9 cellular contexts compared by ENCODE assay signal in genomic region chr11:77101043-77101537, GRCh38. TPM values are rescaled to one million over a fixed set of nuclear protein-coding genes. Genes with fewer than 3 reads are reported as not detected.
DNase-seq lines count a peak whose midpoint lies in the region; FAIRE-seq and TF ChIP-seq lines count a peak whose summit lies in the region.
"Had no signal": no experiment of that assay in that cellular context is flagged by ENCODE, and none has a peak within 500 bp of the region (broad histone marks: within the 10 kb centered on the region; RNA-seq: fewer than 3 reads in every experiment).

No MANE protein-coding gene starts in this region.

- no peak overlapping the region for H3K9ac ChIP-seq in colonic mucosa (ENCODE audit: low read depth in 2 of 2, low read length in 2 of 2)

- H3K27ac ChIP-seq in colonic mucosa (no peak overlapping the region), small intestine (ENCODE audit: low read depth in 1 of 2, low read length in 1 of 2) (no peak overlapping the region)
- H3K27ac ChIP-seq: C4-2B had no signal

- peak; percentile 65 for DNase-seq in SIG-M5 treated with dmso at 0.1 percent for 504 hours (lab: John Stamatoyannopoulos, UW; ENCODE audit: unreplicated experiment)
- DNase-seq in SIG-M5 (lab: John Stamatoyannopoulos, UW): no peak
- DNase-seq in NCI-H69 (lab: John Stamatoyannopoulos, UW): peak; percentile 63
- no peak for DNase-seq in colonic mucosa
- DNase-seq in small intestine: peak; percentile 20
- no peak for DNase-seq in NCI-H2081 treated with DMSO at 0.1 percent for 48 hours (lab: John Stamatoyannopoulos, UW)
- no peak for DNase-seq in central memory CD4-positive, alpha-beta T cell
- DNase-seq in activated gamma-delta T cell (lab: John Stamatoyannopoulos, UW): no peak

- H3K36me3 ChIP-seq in colonic mucosa: no peaks in the 10 kb centered on the region
- H3K36me3 ChIP-seq in small intestine (ENCODE audit: control insufficient read depth in 2 of 2, insufficient read depth in 2 of 2, low read length in 2 of 2): peaks cover 6% of the 10 kb centered on the region in 2 donors

- intact Hi-C loops in colonic mucosa (cut with DNase I): no loop called here

- peaks cover 12% of the 10 kb centered on the region for H3K4me1 ChIP-seq in colonic mucosa
- H3K4me1 ChIP-seq in small intestine (ENCODE audit: control insufficient read depth in 2 of 2, insufficient read depth in 1 of 2, low read depth in 1 of 2, low read length in 1 of 2): peaks cover 2% of the 10 kb centered on the region in 2 donors

- no peak for FAIRE-seq in small intestine (lab: Jason Lieb, UNC)

- H3K4me3 ChIP-seq in colonic mucosa (no peak overlapping the region), small intestine (ENCODE audit: low read depth in 1 of 2, low read length in 2 of 2) (no peak overlapping the region)

- H3K9me3 ChIP-seq in colonic mucosa: no peaks in the 10 kb centered on the region
- H3K9me3 ChIP-seq in small intestine (ENCODE audit: control insufficient read depth, low read depth): no peaks in the 10 kb centered on the region

- TF ChIP-seq CTCF in colonic mucosa (IDR thresholded peaks at IDR 0.05): peak; percentile 24

- WGBS in small intestine, 3 donors: 84 to 88% (median 88%) methylated on average over 5 of the region's 5 CpGs

- H3K27me3 ChIP-seq in colonic mucosa: no peaks in the 10 kb centered on the region
- no peaks in the 10 kb centered on the region for H3K27me3 ChIP-seq in small intestine (ENCODE audit: control insufficient read depth in 2 of 2, insufficient read depth in 2 of 2, low read length in 2 of 2)

RNA-seq across cellular contexts. Expression of gene OMP, which starts 1.6 kb away (rescaled TPM):
- total RNA-seq in colonic mucosa: 10 to 100 TPM in 1 of 2 donors, 1 to 10 TPM in 1; 7.5 to 16.8 TPM
- polyA plus RNA-seq in small intestine: 1 to 10 TPM in 2 of 3 donors, not detected in 1; 1.5 to 2.7 TPM

RNA-seq across cellular contexts. Expression of gene MYO7A, which starts 27.0 kb away (rescaled TPM):
- 1 to 10 TPM; 3.8 to 4.1 TPM for total RNA-seq in colonic mucosa
- polyA plus RNA-seq in small intestine: 1 to 10 TPM; 1.4 to 2.8 (median 1.6) TPM

RNA-seq across cellular contexts. Expression of gene CAPN5, which starts 34.3 kb away (rescaled TPM):
- 100 to 1,000 TPM; 258 to 267 TPM for total RNA-seq in colonic mucosa
- polyA plus RNA-seq in small intestine: 10 to 100 TPM; 43.8 to 61.1 (median 48.6) TPM

Comparison
In these comparisons a context has a peak if more than half of its experiments do, and no peak if none do; other contexts are left out.
1. DNase-seq: peak in SIG-M5 treated with dmso at 0.1 percent for 504 hours (single experiment), NCI-H69 (single experiment) and small intestine (single experiment); none in SIG-M5 (single experiment), colonic mucosa (single experiment), NCI-H2081 treated with DMSO at 0.1 percent for 48 hours (single experiment), central memory CD4-positive, alpha-beta T cell (single experiment) and activated gamma-delta T cell (single experiment).